In the genomic region with DNA sequence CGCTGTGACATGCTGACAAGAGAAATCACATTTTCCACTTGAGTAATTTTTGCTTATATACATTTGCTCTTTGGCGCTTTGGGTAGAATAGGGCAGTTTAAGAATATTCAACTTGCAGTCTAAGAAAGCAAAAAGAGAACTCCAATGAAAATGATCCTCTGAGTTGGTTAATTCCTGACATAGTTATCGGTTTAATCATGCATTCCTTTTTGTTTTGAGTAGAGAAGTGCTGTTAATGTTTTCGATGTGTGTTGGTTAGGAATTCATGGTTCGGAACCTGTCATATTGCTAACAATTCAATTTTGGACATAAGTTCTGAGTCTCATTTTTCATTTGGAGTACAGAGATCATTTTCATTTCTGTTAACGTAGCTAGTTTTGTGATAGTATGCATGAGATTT, we compare ENCODE assay signal across 13 cellular contexts.
DNase-seq lines count a peak whose midpoint lies in the region; ATAC-seq and TF ChIP-seq lines count a peak whose summit lies in the region.
"Had no signal": no experiment of that assay in that cellular context is flagged by ENCODE, and none has a peak within 500 bp of the region (broad histone marks: within the 10 kb centered on the region; RNA-seq: fewer than 3 reads in every experiment).

No MANE protein-coding gene starts in this region.

- H3K4me3 ChIP-seq in skeletal muscle cell (ENCODE audit: low read depth, low read length): no peak overlapping the region
- H3K4me3 ChIP-seq: HAP-1 had no signal

- peak; percentile 70 for DNase-seq in GM03348 (ENCODE audit: low spot score)
- peak; percentile 76 for DNase-seq in fibroblast of peridontal ligament (ENCODE audit: extremely low read depth)
- DNase-seq in skeletal muscle cell (ENCODE audit: low read depth): peak; percentile 31
- no peak for DNase-seq in CD1c-positive myeloid dendritic cell (ENCODE audit: extremely low spot score)
- no peak for DNase-seq in SIG-M5 treated with dmso at 0.1 percent for 504 hours (lab: John Stamatoyannopoulos, UW; ENCODE audit: unreplicated experiment)
- DNase-seq in OCI-M1 (lab: John Stamatoyannopoulos, UW): no peak
- DNase-seq: activated T-cell treated with anti-CD3 and anti-CD28 coated beads, Interleukin-2, amount 50 U/mL, for 24 hours; left colon; natural killer cell; NCI-H2171 treated with DMSO at 0.1 percent for 48 hours had no signal

- ATAC-seq in SK-N-SH treated with all-trans-retinoic acid at 6 μM for 48 hours: peak; percentile 88
- no peak for ATAC-seq in HG02870 (IDR thresholded peaks at IDR 0.05; ENCODE audit: unreplicated experiment)
- ATAC-seq: left colon, natural killer cell had no signal

TF ChIP-seq in SK-N-SH treated with all-trans-retinoic acid at 6 μM for 48 hours, 23 proteins besides CTCF, POLR2A, EP300 and RAD21:
- TF ChIP-seq TOX (CRISPR knock-in tag; IDR thresholded peaks at IDR 0.05; ENCODE audit: borderline replicate concordance): no peak
- TF ChIP-seq, protein P1, sequence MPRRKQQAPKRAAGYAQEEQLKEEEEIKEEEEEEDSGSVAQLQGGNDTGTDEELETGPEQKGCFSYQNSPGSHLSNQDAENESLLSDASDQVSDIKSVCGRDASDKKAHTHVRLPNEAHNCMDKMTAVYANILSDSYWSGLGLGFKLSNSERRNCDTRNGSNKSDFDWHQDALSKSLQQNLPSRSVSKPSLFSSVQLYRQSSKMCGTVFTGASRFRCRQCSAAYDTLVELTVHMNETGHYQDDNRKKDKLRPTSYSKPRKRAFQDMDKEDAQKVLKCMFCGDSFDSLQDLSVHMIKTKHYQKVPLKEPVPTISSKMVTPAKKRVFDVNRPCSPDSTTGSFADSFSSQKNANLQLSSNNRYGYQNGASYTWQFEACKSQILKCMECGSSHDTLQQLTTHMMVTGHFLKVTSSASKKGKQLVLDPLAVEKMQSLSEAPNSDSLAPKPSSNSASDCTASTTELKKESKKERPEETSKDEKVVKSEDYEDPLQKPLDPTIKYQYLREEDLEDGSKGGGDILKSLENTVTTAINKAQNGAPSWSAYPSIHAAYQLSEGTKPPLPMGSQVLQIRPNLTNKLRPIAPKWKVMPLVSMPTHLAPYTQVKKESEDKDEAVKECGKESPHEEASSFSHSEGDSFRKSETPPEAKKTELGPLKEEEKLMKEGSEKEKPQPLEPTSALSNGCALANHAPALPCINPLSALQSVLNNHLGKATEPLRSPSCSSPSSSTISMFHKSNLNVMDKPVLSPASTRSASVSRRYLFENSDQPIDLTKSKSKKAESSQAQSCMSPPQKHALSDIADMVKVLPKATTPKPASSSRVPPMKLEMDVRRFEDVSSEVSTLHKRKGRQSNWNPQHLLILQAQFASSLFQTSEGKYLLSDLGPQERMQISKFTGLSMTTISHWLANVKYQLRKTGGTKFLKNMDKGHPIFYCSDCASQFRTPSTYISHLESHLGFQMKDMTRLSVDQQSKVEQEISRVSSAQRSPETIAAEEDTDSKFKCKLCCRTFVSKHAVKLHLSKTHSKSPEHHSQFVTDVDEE (CRISPR knock-in tag; IDR thresholded peaks at IDR 0.05): no peak
- TF ChIP-seq TCF4 (CRISPR knock-in tag; IDR thresholded peaks at IDR 0.05; ENCODE audit: borderline replicate concordance): no peak
- no peak for TF ChIP-seq CSDC2 (CRISPR knock-in tag; IDR thresholded peaks at IDR 0.05)
- TF ChIP-seq, protein P2, sequence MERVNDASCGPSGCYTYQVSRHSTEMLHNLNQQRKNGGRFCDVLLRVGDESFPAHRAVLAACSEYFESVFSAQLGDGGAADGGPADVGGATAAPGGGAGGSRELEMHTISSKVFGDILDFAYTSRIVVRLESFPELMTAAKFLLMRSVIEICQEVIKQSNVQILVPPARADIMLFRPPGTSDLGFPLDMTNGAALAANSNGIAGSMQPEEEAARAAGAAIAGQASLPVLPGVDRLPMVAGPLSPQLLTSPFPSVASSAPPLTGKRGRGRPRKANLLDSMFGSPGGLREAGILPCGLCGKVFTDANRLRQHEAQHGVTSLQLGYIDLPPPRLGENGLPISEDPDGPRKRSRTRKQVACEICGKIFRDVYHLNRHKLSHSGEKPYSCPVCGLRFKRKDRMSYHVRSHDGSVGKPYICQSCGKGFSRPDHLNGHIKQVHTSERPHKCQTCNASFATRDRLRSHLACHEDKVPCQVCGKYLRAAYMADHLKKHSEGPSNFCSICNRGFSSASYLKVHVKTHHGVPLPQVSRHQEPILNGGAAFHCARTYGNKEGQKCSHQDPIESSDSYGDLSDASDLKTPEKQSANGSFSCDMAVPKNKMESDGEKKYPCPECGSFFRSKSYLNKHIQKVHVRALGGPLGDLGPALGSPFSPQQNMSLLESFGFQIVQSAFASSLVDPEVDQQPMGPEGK (CRISPR knock-in tag; IDR thresholded peaks at IDR 0.05; ENCODE audit: borderline replicate concordance): no peak
- no peak for TF ChIP-seq SNAI2 (CRISPR knock-in tag; IDR thresholded peaks at IDR 0.05)
- TF ChIP-seq ZNF565 (CRISPR knock-in tag; conservative IDR thresholded peaks at IDR 0.05; ENCODE audit: low read depth): no peak
- no peak for TF ChIP-seq ZC3H10 (CRISPR knock-in tag; IDR thresholded peaks at IDR 0.05)
- TF ChIP-seq ARNTL (CRISPR knock-in tag; IDR thresholded peaks at IDR 0.05; ENCODE audit: borderline replicate concordance, low read depth): no peak
- no peak for TF ChIP-seq PPARA (CRISPR knock-in tag; IDR thresholded peaks at IDR 0.05; ENCODE audit: borderline replicate concordance)
- TF ChIP-seq ZFP3 (CRISPR knock-in tag; IDR thresholded peaks at IDR 0.05): no peak
- TF ChIP-seq OSR1 (CRISPR knock-in tag; IDR thresholded peaks at IDR 0.05): no peak
- TF ChIP-seq RARB (CRISPR knock-in tag; IDR thresholded peaks at IDR 0.05): no peak

Comparison
In these comparisons a context has a peak if more than half of its experiments do, and no peak if none do; other contexts are left out.
1. DNase-seq: peak in GM03348 (single experiment), fibroblast of peridontal ligament (single experiment) and skeletal muscle cell (single experiment); none in CD1c-positive myeloid dendritic cell (single experiment), SIG-M5 treated with dmso at 0.1 percent for 504 hours (single experiment) and OCI-M1 (single experiment).